In genomic region chr7:23712368-23713284, GRCh38 we compare ENCODE assay signal across 2 cellular contexts.
A peak's percentile ranks its signal among the peaks of the same experiment; 100 is the strongest.
TF ChIP-seq lines count a peak whose summit lies in the region.

No MANE protein-coding gene starts in this region.

TF ChIP-seq in GM12891, 5 proteins besides CTCF, POLR2A, EP300 and RAD21:
- TF ChIP-seq PAX5 (IDR thresholded peaks at IDR 0.05; ENCODE audit: insufficient read depth, low read length, severe bottlenecking) = no peak
- TF ChIP-seq SPI1 (IDR thresholded peaks at IDR 0.05; ENCODE audit: low read depth, low read length) = no peak
- TF ChIP-seq TAF1 (IDR thresholded peaks at IDR 0.05; ENCODE audit: low read depth, low read length) = no peak
- TF ChIP-seq POLR2AphosphoS5 (IDR thresholded peaks at IDR 0.05; ENCODE audit: low read depth, low read length) = no peak
- no peak for TF ChIP-seq POU2F2 (IDR thresholded peaks at IDR 0.05; ENCODE audit: low read depth, low read length)

TF ChIP-seq in GM12878, 131 proteins besides CTCF, POLR2A, EP300 and RAD21:
- TF ChIP-seq, protein P1, sequence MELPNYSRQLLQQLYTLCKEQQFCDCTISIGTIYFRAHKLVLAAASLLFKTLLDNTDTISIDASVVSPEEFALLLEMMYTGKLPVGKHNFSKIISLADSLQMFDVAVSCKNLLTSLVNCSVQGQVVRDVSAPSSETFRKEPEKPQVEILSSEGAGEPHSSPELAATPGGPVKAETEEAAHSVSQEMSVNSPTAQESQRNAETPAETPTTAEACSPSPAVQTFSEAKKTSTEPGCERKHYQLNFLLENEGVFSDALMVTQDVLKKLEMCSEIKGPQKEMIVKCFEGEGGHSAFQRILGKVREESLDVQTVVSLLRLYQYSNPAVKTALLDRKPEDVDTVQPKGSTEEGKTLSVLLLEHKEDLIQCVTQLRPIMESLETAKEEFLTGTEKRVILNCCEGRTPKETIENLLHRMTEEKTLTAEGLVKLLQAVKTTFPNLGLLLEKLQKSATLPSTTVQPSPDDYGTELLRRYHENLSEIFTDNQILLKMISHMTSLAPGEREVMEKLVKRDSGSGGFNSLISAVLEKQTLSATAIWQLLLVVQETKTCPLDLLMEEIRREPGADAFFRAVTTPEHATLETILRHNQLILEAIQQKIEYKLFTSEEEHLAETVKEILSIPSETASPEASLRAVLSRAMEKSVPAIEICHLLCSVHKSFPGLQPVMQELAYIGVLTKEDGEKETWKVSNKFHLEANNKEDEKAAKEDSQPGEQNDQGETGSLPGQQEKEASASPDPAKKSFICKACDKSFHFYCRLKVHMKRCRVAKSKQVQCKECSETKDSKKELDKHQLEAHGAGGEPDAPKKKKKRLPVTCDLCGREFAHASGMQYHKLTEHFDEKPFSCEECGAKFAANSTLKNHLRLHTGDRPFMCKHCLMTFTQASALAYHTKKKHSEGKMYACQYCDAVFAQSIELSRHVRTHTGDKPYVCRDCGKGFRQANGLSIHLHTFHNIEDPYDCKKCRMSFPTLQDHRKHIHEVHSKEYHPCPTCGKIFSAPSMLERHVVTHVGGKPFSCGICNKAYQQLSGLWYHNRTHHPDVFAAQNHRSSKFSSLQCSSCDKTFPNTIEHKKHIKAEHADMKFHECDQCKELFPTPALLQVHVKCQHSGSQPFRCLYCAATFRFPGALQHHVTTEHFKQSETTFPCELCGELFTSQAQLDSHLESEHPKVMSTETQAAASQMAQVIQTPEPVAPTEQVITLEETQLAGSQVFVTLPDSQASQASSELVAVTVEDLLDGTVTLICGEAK (IDR thresholded peaks at IDR 0.05; ENCODE audit: borderline replicate concordance) = no peak
- peak; percentile 95; the same call in 1 of the 2 replicates for TF ChIP-seq SMC3 (IDR thresholded peaks at IDR 0.05; ENCODE audit: borderline replicate concordance, low read length)
